1 cellular context compared by ENCODE assay signal in genomic region chr16:71803305-71803690, GRCh38.
A peak's percentile ranks its signal among the peaks of the same experiment; 100 is the strongest.
TF ChIP-seq lines count a peak whose summit lies in the region.

No MANE protein-coding gene starts in this region.

TF ChIP-seq in A549, 52 proteins besides CTCF, POLR2A, EP300 and RAD21:
- TF ChIP-seq, protein P1, sequence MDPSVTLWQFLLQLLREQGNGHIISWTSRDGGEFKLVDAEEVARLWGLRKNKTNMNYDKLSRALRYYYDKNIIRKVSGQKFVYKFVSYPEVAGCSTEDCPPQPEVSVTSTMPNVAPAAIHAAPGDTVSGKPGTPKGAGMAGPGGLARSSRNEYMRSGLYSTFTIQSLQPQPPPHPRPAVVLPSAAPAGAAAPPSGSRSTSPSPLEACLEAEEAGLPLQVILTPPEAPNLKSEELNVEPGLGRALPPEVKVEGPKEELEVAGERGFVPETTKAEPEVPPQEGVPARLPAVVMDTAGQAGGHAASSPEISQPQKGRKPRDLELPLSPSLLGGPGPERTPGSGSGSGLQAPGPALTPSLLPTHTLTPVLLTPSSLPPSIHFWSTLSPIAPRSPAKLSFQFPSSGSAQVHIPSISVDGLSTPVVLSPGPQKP (IDR thresholded peaks at IDR 0.05; ENCODE audit: low read depth, low read length), result no peak
- TF ChIP-seq MAFK (IDR thresholded peaks at IDR 0.05; ENCODE audit: partially characterized antibody), result peak; percentile 99
